Comparison of ENCODE assay signal across 25 cellular contexts in genomic region chr12:5114436-5114835, GRCh38.
"Had no signal": no experiment of that assay in that cellular context is flagged by ENCODE, and none has a peak within 500 bp of the region (broad histone marks: within the 10 kb centered on the region; RNA-seq: fewer than 3 reads in every experiment).

No MANE protein-coding gene starts in this region.

- H3K9me3 ChIP-seq: adrenal gland, esophagus squamous epithelium, gastroesophageal sphincter, spleen, testis had no signal

- ATAC-seq: activated CD4-positive, alpha-beta T cell treated with anti-CD3 and anti-CD28 coated beads for 36 hours; activated T-cell treated with anti-CD3 and anti-CD28 coated beads, Interleukin-2, amount 50 U/mL, for 4 hours; gastroesophageal sphincter; left cardiac atrium; naive thymus-derived CD4-positive, alpha-beta T cell; WTC11 had no signal

- H3K4me2 ChIP-seq: neural progenitor cell had no signal

- H3K36me3 ChIP-seq: adrenal gland, esophagus squamous epithelium, gastroesophageal sphincter, neural progenitor cell, spleen had no signal

- H3K36me3 Mint-ChIP-seq: activated naive CD8-positive, alpha-beta T cell; naive thymus-derived CD4-positive, alpha-beta T cell; neural progenitor cell; WTC11 had no signal

- H3K27ac ChIP-seq: adrenal gland, coronary artery, gastroesophageal sphincter, neural progenitor cell, spleen, testis had no signal

- DNase-seq: activated CD4-positive, alpha-beta T cell treated with anti-CD3 and anti-CD28 coated beads for 36 hours; activated CD4-positive, alpha-beta T cell treated with anti-CD3 and anti-CD28 coated beads, Interleukin-2, amount 50 U/mL, for 4 hours; activated CD8-positive, alpha-beta memory T cell treated with anti-CD3 and anti-CD28 coated beads, Interleukin-2, amount 50 U/mL, for 48 hours; activated naive CD4-positive, alpha-beta T cell; activated T-cell treated with anti-CD3 and anti-CD28 coated beads, Interleukin-2, amount 50 U/mL, for 4 hours; adrenal gland; esophagus squamous epithelium; head of caudate nucleus; hypothalamus; left cardiac atrium; naive thymus-derived CD4-positive, alpha-beta T cell; spleen; stimulated activated CD4-positive, alpha-beta T cell treated with anti-CD3 and anti-CD28 coated beads, Interleukin-4, amount 100 ng/mL, for 1 hour; stimulated activated naive CD4-positive, alpha-beta T cell; T1000; testis had no signal

- H3K4me3 ChIP-seq: adrenal gland, coronary artery, esophagus squamous epithelium, gastroesophageal sphincter, neural progenitor cell, spleen, testis had no signal

- H2AFZ ChIP-seq: neural progenitor cell had no signal

- H3K4me1 ChIP-seq: adrenal gland, gastroesophageal sphincter, neural progenitor cell, spleen, testis had no signal

- H3K4me3 Mint-ChIP-seq: activated CD4-positive, alpha-beta T cell treated with anti-CD3 and anti-CD28 coated beads for 36 hours; activated naive CD8-positive, alpha-beta T cell; activated T-cell treated with anti-CD3 and anti-CD28 coated beads, Interleukin-2, amount 50 U/mL, for 4 hours; naive thymus-derived CD4-positive, alpha-beta T cell; neural progenitor cell; T-helper 1 cell treated with Interleukin-12 subunit alpha and Interleukin-12 subunit beta and Interleukin-4 antibody, amounts not matched to agents 30 μg/mL and 1 μg/mL, for 36 hours; WTC11 had no signal

- H3K9ac ChIP-seq: neural progenitor cell had no signal

- H3K9me3 Mint-ChIP-seq: activated T-cell treated with anti-CD3 and anti-CD28 coated beads, Interleukin-2, amount 50 U/mL, for 4 hours; activated T-helper 2 cell treated with anti-CD3 and anti-CD28 coated beads, Interferon-gamma antibody, Interleukin-2, Interleukin-4, amounts not matched to agents 10 μg/mL and 5 μg/mL and 100 μg/mL, durations not matched to agents 14 hours and 24 hours and 36 hours; neural progenitor cell; T-helper 1 cell treated with Interleukin-12 subunit alpha and Interleukin-12 subunit beta and Interleukin-4 antibody, amounts not matched to agents 30 μg/mL and 1 μg/mL, for 36 hours had no signal

- H3K4me1 Mint-ChIP-seq: activated CD4-positive, alpha-beta T cell treated with anti-CD3 and anti-CD28 coated beads for 36 hours; neural progenitor cell; WTC11 had no signal

- H3K27ac Mint-ChIP-seq: activated CD4-positive, alpha-beta T cell treated with anti-CD3 and anti-CD28 coated beads for 36 hours; activated naive CD8-positive, alpha-beta T cell; activated T-helper 2 cell treated with anti-CD3 and anti-CD28 coated beads, Interferon-gamma antibody, Interleukin-2, Interleukin-4, amounts not matched to agents 10 μg/mL and 5 μg/mL and 100 μg/mL, durations not matched to agents 14 hours and 24 hours and 36 hours; naive thymus-derived CD4-positive, alpha-beta T cell; neural progenitor cell; T-helper 1 cell treated with Interleukin-12 subunit alpha and Interleukin-12 subunit beta and Interleukin-4 antibody, amounts not matched to agents 30 μg/mL and 1 μg/mL, for 36 hours; WTC11 had no signal

- H3K27me3 ChIP-seq: adrenal gland, neural progenitor cell, testis had no signal

- FAIRE-seq: astrocyte, islet of Langerhans had no signal
